In the genomic region with DNA sequence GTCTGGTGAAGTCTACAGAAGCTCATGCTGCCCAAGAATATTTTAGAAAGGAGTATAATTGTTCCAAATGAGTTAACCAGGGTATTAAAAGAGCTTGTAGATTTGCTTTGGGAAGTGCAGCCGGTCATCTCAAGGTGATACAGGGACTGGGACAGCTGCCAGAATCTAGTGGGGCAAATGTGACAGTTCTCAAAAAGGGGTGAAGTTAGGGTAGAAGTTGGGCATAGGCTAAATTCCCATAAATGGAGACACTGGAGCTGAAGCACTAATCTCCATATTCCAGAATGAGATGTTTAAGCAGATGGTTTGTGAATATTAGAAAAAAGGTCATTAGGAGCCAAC, we compare ENCODE assay signal across 23 cellular contexts.
DNase-seq lines count a peak whose midpoint lies in the region; ATAC-seq lines count a peak whose summit lies in the region.
"Had no signal": no experiment of that assay in that cellular context is flagged by ENCODE, and none has a peak within 500 bp of the region (broad histone marks: within the 10 kb centered on the region; RNA-seq: fewer than 3 reads in every experiment).

No MANE protein-coding gene starts in this region.

- ATAC-seq in Right ventricle myocardium superior (ENCODE audit: poor library complexity) (peak; percentile 55), Right ventricle myocardium inferior (no peak), right cardiac atrium (peak in 1 of 2 donors; percentile 6), GM21529 (IDR thresholded peaks at IDR 0.05; ENCODE audit: unreplicated experiment) (no peak), HG02571 (IDR thresholded peaks at IDR 0.05; ENCODE audit: unreplicated experiment) (no peak)
- ATAC-seq in activated naive CD8-positive, alpha-beta T cell treated with anti-CD3 and anti-CD28 coated beads, Interleukin-2, amount 50 U/mL, for 24 hours = no peak
- ATAC-seq: WTC11 had no signal

- peaks cover 10% of the 10 kb centered on the region for H3K36me3 Mint-ChIP-seq in activated naive CD8-positive, alpha-beta T cell treated with anti-CD3 and anti-CD28 coated beads, Interleukin-2, amount 50 U/mL, for 24 hours (ENCODE audit: low read depth)

- H3K27ac ChIP-seq in right cardiac atrium (ENCODE audit: low read length) (no peak overlapping the region), skeletal muscle tissue (ENCODE audit: low read depth, low read length) (peak overlapping the region; percentile 52)
- H3K27ac ChIP-seq: epithelial cell of prostate had no signal

- peaks cover 2% of the 10 kb centered on the region for H3K4me1 Mint-ChIP-seq in activated naive CD8-positive, alpha-beta T cell treated with anti-CD3 and anti-CD28 coated beads, Interleukin-2, amount 50 U/mL, for 24 hours
- H3K4me1 Mint-ChIP-seq: WTC11 had no signal

- H3K4me1 ChIP-seq in right cardiac atrium (ENCODE audit: control insufficient read depth, insufficient read depth, low read length) (peaks cover 8% of the 10 kb centered on the region), skeletal muscle tissue (ENCODE audit: control insufficient read depth in 3 of 3, insufficient read depth in 3 of 3, low read length in 3 of 3) (peaks cover 33 to 37% (median 34%) of the 10 kb centered on the region in 3 donors)

- no peaks in the 10 kb centered on the region for H3K27me3 ChIP-seq in right cardiac atrium (ENCODE audit: control insufficient read depth, insufficient read depth)
- H3K27me3 ChIP-seq in skeletal muscle tissue (ENCODE audit: control insufficient read depth in 3 of 3, insufficient read depth in 3 of 3, low read length in 3 of 3) = no peaks in the 10 kb centered on the region

- peak overlapping the region in 2 of 3 donors; percentile 8 to 11 for H3K9ac ChIP-seq in skeletal muscle tissue (ENCODE audit: low read depth in 1 of 3, low read length in 3 of 3)

- no peaks in the 10 kb centered on the region for H3K27me3 Mint-ChIP-seq in activated naive CD8-positive, alpha-beta T cell treated with anti-CD3 and anti-CD28 coated beads, Interleukin-2, amount 50 U/mL, for 24 hours
- H3K27me3 Mint-ChIP-seq: activated T-helper 17 cell treated with anti-CD3 and anti-CD28 coated beads, Interleukin-2, amount 50 U/mL, for 72 hours; CD4-positive, alpha-beta T cell had no signal

- no peak overlapping the region for H3K27ac Mint-ChIP-seq in activated naive CD8-positive, alpha-beta T cell treated with anti-CD3 and anti-CD28 coated beads, Interleukin-2, amount 50 U/mL, for 24 hours
- H3K27ac Mint-ChIP-seq: activated naive CD4-positive, alpha-beta T cell treated with anti-CD3 and anti-CD28 coated beads, Interleukin-2, amount 50 U/mL, for 72 hours; activated T-helper 17 cell treated with anti-CD3 and anti-CD28 coated beads, Interleukin-2, amount 50 U/mL, for 72 hours; CD4-positive, alpha-beta T cell; WTC11 had no signal

- no peak overlapping the region for H3K4me3 ChIP-seq in right cardiac atrium (ENCODE audit: low read length)
- no peak overlapping the region for H3K4me3 ChIP-seq in skeletal muscle tissue (ENCODE audit: low read length in 3 of 3)

- no peak for DNase-seq in Right ventricle myocardium superior
- DNase-seq in Right ventricle myocardium inferior (ENCODE audit: missing footprints) = no peak
- DNase-seq in right cardiac atrium = peak; percentile 21 to 44 (median 27)
- DNase-seq in activated naive CD8-positive, alpha-beta T cell treated with anti-CD3 and anti-CD28 coated beads, Interleukin-2, amount 50 U/mL, for 24 hours = no peak
- DNase-seq in activated effector memory CD4-positive, alpha-beta T cell treated with anti-CD3 and anti-CD28 coated beads, Interleukin-2, amount 50 U/mL, for 16 hours = no peak
- DNase-seq: activated CD4-positive, alpha-beta T cell treated with anti-CD3 and anti-CD28 coated beads, Interleukin-2, amount 50 U/mL, for 4 hours; activated CD8-positive, alpha-beta memory T cell treated with anti-CD3 and anti-CD28 coated beads, Interleukin-2, amount 50 U/mL, for 4 hours; CD4-positive, alpha-beta T cell; cerebellar nuclear complex; foreskin fibroblast; NCI-H1105; NCI-H2029 treated with DMSO at 0.1 percent for 48 hours; NCI-H226; stimulated activated CD4-positive, alpha-beta T cell treated with anti-CD3 and anti-CD28 coated beads, Interleukin-4, amount 100 ng/mL, for 4 hours; stimulated activated naive CD4-positive, alpha-beta T cell; T1000 had no signal

- intact Hi-C loops in Right ventricle myocardium superior (cut with DNase I) (no loop called here), Right ventricle myocardium inferior (cut with DNase I) (no loop called here), right cardiac atrium (cut with DNase I) (no loop called here)

- no peak overlapping the region for H3K4me3 Mint-ChIP-seq in activated naive CD8-positive, alpha-beta T cell treated with anti-CD3 and anti-CD28 coated beads, Interleukin-2, amount 50 U/mL, for 24 hours
- H3K4me3 Mint-ChIP-seq: activated T-helper 17 cell treated with anti-CD3 and anti-CD28 coated beads, Interleukin-2, amount 50 U/mL, for 72 hours; CD4-positive, alpha-beta T cell; WTC11 had no signal

- WGBS in right cardiac atrium = 33% methylated on average over 1 of the region's 1 CpG

- peaks cover 4 to 8% (median 7%) of the 10 kb centered on the region in 3 donors for H3K36me3 ChIP-seq in skeletal muscle tissue (ENCODE audit: control insufficient read depth in 3 of 3, insufficient read depth in 3 of 3, low read length in 3 of 3)

- H3K9me3 Mint-ChIP-seq in activated naive CD8-positive, alpha-beta T cell treated with anti-CD3 and anti-CD28 coated beads, Interleukin-2, amount 50 U/mL, for 24 hours = peaks cover 3% of the 10 kb centered on the region
- H3K9me3 Mint-ChIP-seq: CD4-positive, alpha-beta T cell; WTC11 had no signal

- H3K9me3 ChIP-seq in right cardiac atrium (ENCODE audit: control insufficient read depth, low read length) (no peaks in the 10 kb centered on the region), skeletal muscle tissue (ENCODE audit: control insufficient read depth in 3 of 3, low read length in 3 of 3) (no peaks in the 10 kb centered on the region)

Comparison
In these comparisons a context has a peak if more than half of its experiments do, and no peak if none do; other contexts are left out.
1. DNase-seq: peak in right cardiac atrium (3 of 3); none in Right ventricle myocardium superior (single experiment), Right ventricle myocardium inferior (single experiment), activated naive CD8-positive, alpha-beta T cell treated with anti-CD3 and anti-CD28 coated beads, Interleukin-2, amount 50 U/mL, for 24 hours (single experiment) and activated effector memory CD4-positive, alpha-beta T cell treated with anti-CD3 and anti-CD28 coated beads, Interleukin-2, amount 50 U/mL, for 16 hours (single experiment).